8 cellular contexts compared by ENCODE assay signal in the genomic region with DNA sequence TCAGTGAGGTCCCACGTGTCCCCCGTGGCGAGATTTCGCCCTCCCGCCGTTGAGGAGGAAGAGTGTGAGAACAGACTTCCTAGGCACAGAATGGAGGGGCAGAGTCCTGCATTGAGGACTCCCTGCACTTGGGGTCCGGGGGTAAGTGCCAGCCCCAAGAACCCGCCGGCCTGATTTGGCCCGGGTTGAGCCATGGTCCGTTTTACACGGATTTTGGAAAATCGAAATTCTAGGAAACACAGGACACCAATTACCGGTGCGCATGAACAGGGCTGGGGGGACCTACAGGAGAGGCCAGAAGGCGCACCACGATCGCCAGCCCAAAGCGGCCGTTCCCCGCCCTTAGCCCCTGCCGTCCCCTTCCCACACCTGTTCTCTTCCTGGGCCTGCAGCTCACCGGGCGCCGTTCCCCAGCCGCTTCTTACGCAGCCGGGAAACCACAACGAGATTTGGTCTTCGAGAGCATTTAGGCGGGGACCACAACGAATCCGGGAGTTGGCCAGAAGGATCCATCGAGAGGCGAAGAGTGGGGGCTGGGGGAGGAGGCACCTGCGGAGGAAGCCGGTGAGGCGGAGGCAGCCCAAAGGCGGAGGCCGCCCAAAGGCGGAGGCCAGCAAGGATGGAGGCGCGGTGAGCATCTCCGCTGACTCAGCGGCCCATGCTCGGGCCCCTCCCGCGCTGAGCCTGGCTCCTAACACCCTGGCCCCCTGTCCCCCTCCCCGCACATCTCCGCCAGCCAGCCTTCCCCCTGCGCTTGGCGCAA.
DNase-seq lines count a peak whose midpoint lies in the region.

No MANE protein-coding gene starts in this region.

- DNase-seq in NCI-H2171 treated with DMSO at 0.1 percent for 48 hours (lab: John Stamatoyannopoulos, UW) (peak; percentile 30), NCI-H2171 (lab: John Stamatoyannopoulos, UW) (no peak), NCI-H82 (lab: John Stamatoyannopoulos, UW) (peak; percentile 96), ecto neural progenitor cell (ENCODE audit: low spot score) (peak; percentile 62), cortex of kidney (lab: John Stamatoyannopoulos, UW) (no peak), GM19238 (ENCODE audit: insufficient read length, low spot score) (no peak), T1000 (lab: John Stamatoyannopoulos, UW) (no peak)
- peak; percentile 29 to 50 for DNase-seq in stimulated activated CD4-positive, alpha-beta T cell treated with anti-CD3 and anti-CD28 coated beads, Interleukin-2, amount 100 ng/mL, for 24 hours

Comparison
In these comparisons a context has a peak if more than half of its experiments do, and no peak if none do; other contexts are left out.
1. DNase-seq: peak in NCI-H2171 treated with DMSO at 0.1 percent for 48 hours (single experiment), NCI-H82 (single experiment), ecto neural progenitor cell (single experiment) and stimulated activated CD4-positive, alpha-beta T cell treated with anti-CD3 and anti-CD28 coated beads, Interleukin-2, amount 100 ng/mL, for 24 hours (2 of 2); none in NCI-H2171 (single experiment), cortex of kidney (single experiment), GM19238 (single experiment) and T1000 (single experiment).